Comparison of ENCODE assay signal across 1 cellular context in the genomic region with DNA sequence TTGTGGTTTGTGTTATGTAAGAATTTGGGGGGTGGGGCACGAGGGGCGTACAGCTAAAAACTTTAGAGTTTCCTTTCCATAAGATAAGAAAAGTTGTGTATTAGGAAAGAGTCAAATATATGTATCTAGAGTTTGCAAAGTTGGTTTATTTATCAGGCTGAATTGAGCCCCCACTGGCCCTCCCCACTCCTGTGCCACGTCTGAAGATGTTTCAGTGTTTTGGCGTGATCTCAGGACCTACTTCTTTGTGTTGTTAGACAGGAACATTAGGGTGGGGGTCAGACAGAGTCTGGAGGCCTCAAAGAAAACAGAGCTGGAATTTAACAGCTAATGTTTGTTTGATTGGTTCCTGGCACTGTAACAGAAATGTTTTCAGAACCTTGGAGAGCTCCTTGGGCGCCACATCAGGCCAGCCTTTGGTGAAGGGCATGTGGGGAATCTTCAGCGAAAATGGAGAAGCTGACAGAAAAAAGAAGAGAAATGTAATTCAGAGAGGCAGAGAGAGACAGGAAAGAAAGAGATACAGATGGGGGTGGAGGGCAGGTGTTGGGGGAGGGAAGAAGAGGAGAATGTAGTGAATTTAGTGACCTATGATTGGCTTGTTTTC.
TF ChIP-seq lines count a peak whose summit lies in the region.

No MANE protein-coding gene starts in this region.

TF ChIP-seq in A549, 52 proteins besides CTCF, POLR2A, EP300 and RAD21 (continued from another document):
- TF ChIP-seq, protein P1, sequence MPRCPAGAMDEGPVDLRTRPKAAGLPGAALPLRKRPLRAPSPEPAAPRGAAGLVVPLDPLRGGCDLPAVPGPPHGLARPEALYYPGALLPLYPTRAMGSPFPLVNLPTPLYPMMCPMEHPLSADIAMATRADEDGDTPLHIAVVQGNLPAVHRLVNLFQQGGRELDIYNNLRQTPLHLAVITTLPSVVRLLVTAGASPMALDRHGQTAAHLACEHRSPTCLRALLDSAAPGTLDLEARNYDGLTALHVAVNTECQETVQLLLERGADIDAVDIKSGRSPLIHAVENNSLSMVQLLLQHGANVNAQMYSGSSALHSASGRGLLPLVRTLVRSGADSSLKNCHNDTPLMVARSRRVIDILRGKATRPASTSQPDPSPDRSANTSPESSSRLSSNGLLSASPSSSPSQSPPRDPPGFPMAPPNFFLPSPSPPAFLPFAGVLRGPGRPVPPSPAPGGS (IDR thresholded peaks at IDR 0.05) = no peak
- TF ChIP-seq RCOR1 (IDR thresholded peaks at IDR 0.05; ENCODE audit: low read depth, low read length) = no peak
